17 cellular contexts compared by ENCODE assay signal in the genomic region with DNA sequence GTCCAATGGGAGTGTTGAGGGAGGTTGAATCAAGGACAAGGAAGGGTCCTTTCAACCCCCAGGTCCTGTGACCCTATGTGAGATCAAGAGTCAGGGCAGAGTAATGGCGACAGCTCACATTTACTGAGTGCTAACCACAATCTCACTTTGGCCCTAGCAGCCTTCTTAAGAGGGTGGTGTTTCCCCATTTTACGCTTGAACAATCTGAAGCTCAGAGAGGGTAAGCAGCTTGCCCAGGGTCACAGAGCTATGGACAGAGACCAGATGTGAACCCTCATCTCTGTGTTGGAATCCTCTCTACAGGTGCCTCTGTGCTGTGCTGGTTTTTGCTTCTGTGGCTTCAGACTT.
DNase-seq lines count a peak whose midpoint lies in the region; ATAC-seq and TF ChIP-seq lines count a peak whose summit lies in the region.
"Had no signal": no experiment of that assay in that cellular context is flagged by ENCODE, and none has a peak within 500 bp of the region (broad histone marks: within the 10 kb centered on the region; RNA-seq: fewer than 3 reads in every experiment).

No MANE protein-coding gene starts in this region.

- peaks cover 73% of the 10 kb centered on the region for H3K4me1 ChIP-seq in DOHH2 (ENCODE audit: control insufficient read depth, low read length)
- no peaks in the 10 kb centered on the region for H3K4me1 ChIP-seq in endodermal cell (ENCODE audit: control insufficient read depth, insufficient read depth, low read length)
- peaks cover 26 to 59% (median 53%) of the 10 kb centered on the region in 4 donors for H3K4me1 ChIP-seq in upper lobe of left lung

- peaks cover 2% of the 10 kb centered on the region; the same call in 1 of the 2 replicates for H3K27me3 ChIP-seq in DOHH2 (ENCODE audit: control insufficient read depth, low read length)
- no peaks in the 10 kb centered on the region for H3K27me3 ChIP-seq in endodermal cell (ENCODE audit: control insufficient read depth, insufficient read depth, low read length, poor library complexity, severe bottlenecking)
- H3K27me3 ChIP-seq in upper lobe of left lung: no peaks in the 10 kb centered on the region
- H3K27me3 ChIP-seq: right atrium auricular region had no signal

- no peaks in the 10 kb centered on the region for H3K9me2 ChIP-seq in DOHH2 (replicated peaks; ENCODE audit: control insufficient read depth, low read length)

- H3F3A ChIP-seq in DOHH2 (ENCODE audit: control insufficient read depth, insufficient read depth): peaks cover 30% of the 10 kb centered on the region

- WGBS in endodermal cell (ENCODE audit: insufficient coverage in 1 of 2, insufficient read length in 1 of 2), 2 experiments: 89 to 90% methylated on average over 2 of the region's 2 CpGs
- 75 to 90% methylated on average over 2 of the region's 2 CpGs for WGBS in upper lobe of left lung, 2 donors

- no peak overlapping the region for H3K4me3 Mint-ChIP-seq in endodermal cell
- no peak overlapping the region for H3K4me3 Mint-ChIP-seq in activated CD4-positive, alpha-beta memory T cell treated with anti-CD3 and anti-CD28 coated beads, Interleukin-2, amount 10 ng/mL, durations not matched to agents 7 days and 5 days
- H3K4me3 Mint-ChIP-seq: activated naive CD4-positive, alpha-beta T cell treated with anti-CD3 and anti-CD28 coated beads for 36 hours had no signal

- H3K4me3 ChIP-seq in DOHH2 (ENCODE audit: low read length) (peak overlapping the region; percentile 46), endodermal cell (ENCODE audit: low read length) (no peak overlapping the region), upper lobe of left lung (no peak overlapping the region)
- H3K4me3 ChIP-seq: right atrium auricular region had no signal

- H3K9me3 ChIP-seq in DOHH2 (ENCODE audit: control insufficient read depth, insufficient read depth, low read length): no peaks in the 10 kb centered on the region
- no peaks in the 10 kb centered on the region for H3K9me3 ChIP-seq in endodermal cell (ENCODE audit: control insufficient read depth, low read length)
- no peaks in the 10 kb centered on the region for H3K9me3 ChIP-seq in upper lobe of left lung
- H3K9me3 ChIP-seq: right atrium auricular region had no signal

- no peaks in the 10 kb centered on the region for H3K36me3 ChIP-seq in DOHH2 (ENCODE audit: control insufficient read depth, low read length)
- H3K36me3 ChIP-seq in endodermal cell (ENCODE audit: control insufficient read depth, insufficient read depth, low read length): no peaks in the 10 kb centered on the region
- no peaks in the 10 kb centered on the region for H3K36me3 ChIP-seq in upper lobe of left lung
- H3K36me3 ChIP-seq: right atrium auricular region had no signal

- no peak for TF ChIP-seq POLR2A in upper lobe of left lung (IDR thresholded peaks at IDR 0.05)

- no peak for DNase-seq in endodermal cell
- no peak for DNase-seq in activated CD4-positive, alpha-beta memory T cell treated with anti-CD3 and anti-CD28 coated beads, Interleukin-2, amount 10 ng/mL, durations not matched to agents 7 days and 5 days
- DNase-seq in upper lobe of left lung: no peak
- no peak for DNase-seq in SW480 (ENCODE audit: low spot score)
- DNase-seq: activated CD8-positive, alpha-beta memory T cell treated with anti-CD3 and anti-CD28 coated beads for 24 hours; activated naive CD4-positive, alpha-beta T cell treated with anti-CD3 and anti-CD28 coated beads for 36 hours; DMS79; NCI-H1105 treated with DMSO at 0.1 percent for 48 hours; NCI-H510A treated with DMSO at 0.1 percent for 48 hours; Right ventricle myocardium superior; stimulated activated CD4-positive, alpha-beta T cell treated with anti-CD3 and anti-CD28 coated beads, Interleukin-4, amount 100 ng/mL, for 1 hour; stimulated activated naive CD4-positive, alpha-beta T cell treated with Interleukin-2 at 50 U/mL for 16 hours had no signal

- POLR2A ChIA-PET in activated CD4-positive, alpha-beta memory T cell treated with anti-CD3 and anti-CD28 coated beads, Interleukin-2, amount 10 ng/mL, durations not matched to agents 7 days and 5 days (lab: Charles Lee): interaction anchor here (2.0 kb wide), 1 partner anchor 103 kb away, joined by 8 read pairs; the partner anchor contains the start of gene GRK5

- no peaks in the 10 kb centered on the region for H3K27me3 Mint-ChIP-seq in endodermal cell (ENCODE audit: insufficient read depth)
- peaks cover 24% of the 10 kb centered on the region for H3K27me3 Mint-ChIP-seq in activated CD4-positive, alpha-beta memory T cell treated with anti-CD3 and anti-CD28 coated beads, Interleukin-2, amount 10 ng/mL, durations not matched to agents 7 days and 5 days

- peak overlapping the region; percentile 55 for H3K27ac ChIP-seq in DOHH2 (ENCODE audit: low read depth, low read length)
- no peak overlapping the region for H3K27ac ChIP-seq in endodermal cell (ENCODE audit: low read depth, low read length)
- H3K27ac ChIP-seq in upper lobe of left lung: peak overlapping the region in 2 of 4 donors; percentile 7 to 33

- H3K4me1 Mint-ChIP-seq in endodermal cell: no peaks in the 10 kb centered on the region
- peaks cover 74% of the 10 kb centered on the region for H3K4me1 Mint-ChIP-seq in activated CD4-positive, alpha-beta memory T cell treated with anti-CD3 and anti-CD28 coated beads, Interleukin-2, amount 10 ng/mL, durations not matched to agents 7 days and 5 days

- H3K9me3 Mint-ChIP-seq in endodermal cell: no peaks in the 10 kb centered on the region
- H3K9me3 Mint-ChIP-seq in activated CD4-positive, alpha-beta memory T cell treated with anti-CD3 and anti-CD28 coated beads, Interleukin-2, amount 10 ng/mL, durations not matched to agents 7 days and 5 days: peaks cover 7% of the 10 kb centered on the region
- H3K9me3 Mint-ChIP-seq: activated naive CD4-positive, alpha-beta T cell treated with anti-CD3 and anti-CD28 coated beads for 36 hours had no signal

- CTCF ChIA-PET in activated CD4-positive, alpha-beta memory T cell treated with anti-CD3 and anti-CD28 coated beads, Interleukin-2, amount 10 ng/mL, durations not matched to agents 7 days and 5 days (lab: Charles Lee): interaction anchor here (0.9 to 3.1 kb wide), 3 partner anchors 24 to 110 kb away, joined by 3 to 10 read pairs (median 5); partner anchors contain the start of gene GRK5

- no peak overlapping the region for H3K9ac ChIP-seq in endodermal cell (ENCODE audit: extremely low read depth, low read length, poor library complexity, severe bottlenecking)

- TF ChIP-seq EP300 in upper lobe of left lung (IDR thresholded peaks at IDR 0.05): no peak

- peaks cover 4% of the 10 kb centered on the region; the same call in 1 of the 2 replicates for H3K79me2 ChIP-seq in DOHH2 (ENCODE audit: control insufficient read depth, low read length)

- peak overlapping the region; percentile 31 for H3K27ac Mint-ChIP-seq in endodermal cell
- no peak overlapping the region for H3K27ac Mint-ChIP-seq in activated CD4-positive, alpha-beta memory T cell treated with anti-CD3 and anti-CD28 coated beads, Interleukin-2, amount 10 ng/mL, durations not matched to agents 7 days and 5 days
- H3K27ac Mint-ChIP-seq: activated naive CD4-positive, alpha-beta T cell treated with anti-CD3 and anti-CD28 coated beads for 36 hours had no signal

- no peaks in the 10 kb centered on the region for H3K36me3 Mint-ChIP-seq in endodermal cell (ENCODE audit: low read depth)
- H3K36me3 Mint-ChIP-seq in activated CD4-positive, alpha-beta memory T cell treated with anti-CD3 and anti-CD28 coated beads, Interleukin-2, amount 10 ng/mL, durations not matched to agents 7 days and 5 days (ENCODE audit: low read depth): peaks cover 17% of the 10 kb centered on the region

- no peaks in the 10 kb centered on the region for H4K20me1 ChIP-seq in DOHH2 (ENCODE audit: control insufficient read depth, insufficient read depth, low read depth, low read length)

- H3K4me2 ChIP-seq in DOHH2 (ENCODE audit: low read length): peak overlapping the region; percentile 92

- no peak for TF ChIP-seq CTCF in DOHH2 (IDR thresholded peaks at IDR 0.05; ENCODE audit: low read depth, low read length, poor library complexity, severe bottlenecking)
- TF ChIP-seq CTCF in endodermal cell (conservative IDR thresholded peaks at IDR 0.05): no peak
- TF ChIP-seq CTCF in upper lobe of left lung (IDR thresholded peaks at IDR 0.05): no peak

- ATAC-seq in GM19035 (IDR thresholded peaks at IDR 0.05; ENCODE audit: unreplicated experiment) (peak; percentile 27), HG03280 (IDR thresholded peaks at IDR 0.05; ENCODE audit: unreplicated experiment) (peak; percentile 23), HG02970 (IDR thresholded peaks at IDR 0.05; ENCODE audit: low FRiP score, unreplicated experiment) (no peak), upper lobe of left lung (ENCODE audit: low FRiP score in 2 of 2) (no peak)

Comparison
In these comparisons a context has a peak if more than half of its experiments do, and no peak if none do; other contexts are left out.
1. ATAC-seq: peak in GM19035 (single experiment) and HG03280 (single experiment); none in HG02970 (single experiment) and upper lobe of left lung (0 of 2).